In genomic region chr1:26692211-26692792, GRCh38 we compare ENCODE assay signal across 1 cellular context.
TF ChIP-seq lines count a peak whose summit lies in the region.

No MANE protein-coding gene starts in this region.

TF ChIP-seq in K562, 482 proteins besides CTCF, POLR2A, EP300 and RAD21 (continued from another document and continues in another):
- TF ChIP-seq, protein P1, sequence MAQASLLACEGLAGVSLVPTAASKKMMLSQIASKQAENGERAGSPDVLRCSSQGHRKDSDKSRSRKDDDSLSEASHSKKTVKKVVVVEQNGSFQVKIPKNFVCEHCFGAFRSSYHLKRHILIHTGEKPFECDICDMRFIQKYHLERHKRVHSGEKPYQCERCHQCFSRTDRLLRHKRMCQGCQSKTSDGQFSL (CRISPR knock-in tag; IDR thresholded peaks at IDR 0.05) = no peak
- TF ChIP-seq, protein P1 (tag; IDR thresholded peaks at IDR 0.05) = no peak
- TF ChIP-seq ZNF197 (CRISPR knock-in tag; IDR thresholded peaks at IDR 0.05; ENCODE audit: low read depth) = no peak
- TF ChIP-seq SMARCA4 (IDR thresholded peaks at IDR 0.05) = peak; percentile 60
- no peak for TF ChIP-seq CHD7 (IDR thresholded peaks at IDR 0.05; ENCODE audit: low read depth, low read length)
- TF ChIP-seq, protein P2, sequence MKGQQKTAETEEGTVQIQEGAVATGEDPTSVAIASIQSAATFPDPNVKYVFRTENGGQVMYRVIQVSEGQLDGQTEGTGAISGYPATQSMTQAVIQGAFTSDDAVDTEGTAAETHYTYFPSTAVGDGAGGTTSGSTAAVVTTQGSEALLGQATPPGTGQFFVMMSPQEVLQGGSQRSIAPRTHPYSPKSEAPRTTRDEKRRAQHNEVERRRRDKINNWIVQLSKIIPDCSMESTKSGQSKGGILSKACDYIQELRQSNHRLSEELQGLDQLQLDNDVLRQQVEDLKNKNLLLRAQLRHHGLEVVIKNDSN (CRISPR knock-in tag; IDR thresholded peaks at IDR 0.05) = no peak; the same call in 1 of the 2 replicates
- TF ChIP-seq ZNF274 (IDR thresholded peaks at IDR 0.05; ENCODE audit: borderline replicate concordance, low read depth, low read length) = no peak
- TF ChIP-seq ZNF263 (CRISPR knock-in tag; IDR thresholded peaks at IDR 0.05; ENCODE audit: borderline replicate concordance) = no peak
- no peak for TF ChIP-seq BRCA1 (IDR thresholded peaks at IDR 0.05)
- no peak for TF ChIP-seq BRCA1 (CRISPR knock-in tag; IDR thresholded peaks at IDR 0.05)
- TF ChIP-seq ZFP91 (CRISPR knock-in tag; IDR thresholded peaks at IDR 0.05) = no peak
- no peak for TF ChIP-seq ZNF586 (CRISPR knock-in tag; conservative IDR thresholded peaks at IDR 0.05)
- no peak; the same call in 1 of the 2 replicates for TF ChIP-seq TAL1 (IDR thresholded peaks at IDR 0.05)
- TF ChIP-seq, protein P3, sequence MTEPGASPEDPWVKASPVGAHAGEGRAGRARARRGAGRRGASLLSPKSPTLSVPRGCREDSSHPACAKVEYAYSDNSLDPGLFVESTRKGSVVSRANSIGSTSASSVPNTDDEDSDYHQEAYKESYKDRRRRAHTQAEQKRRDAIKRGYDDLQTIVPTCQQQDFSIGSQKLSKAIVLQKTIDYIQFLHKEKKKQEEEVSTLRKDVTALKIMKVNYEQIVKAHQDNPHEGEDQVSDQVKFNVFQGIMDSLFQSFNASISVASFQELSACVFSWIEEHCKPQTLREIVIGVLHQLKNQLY (CRISPR knock-in tag; conservative IDR thresholded peaks at IDR 0.05) = no peak
- TF ChIP-seq MAFG (tag; conservative IDR thresholded peaks at IDR 0.05) = no peak
- no peak for TF ChIP-seq CREBBP (IDR thresholded peaks at IDR 0.05; ENCODE audit: low read depth, low read length)
- no peak; the same call in 1 of the 2 replicates for TF ChIP-seq DIDO1 (tag; IDR thresholded peaks at IDR 0.05; ENCODE audit: low read depth)
- TF ChIP-seq ILK (tag; IDR thresholded peaks at IDR 0.05; ENCODE audit: borderline replicate concordance, low read depth) = no peak
- no peak for TF ChIP-seq ZNF507 (tag; conservative IDR thresholded peaks at IDR 0.05)
- no peak for TF ChIP-seq NR3C1 (CRISPR knock-in tag; IDR thresholded peaks at IDR 0.05)
- TF ChIP-seq, protein P4, sequence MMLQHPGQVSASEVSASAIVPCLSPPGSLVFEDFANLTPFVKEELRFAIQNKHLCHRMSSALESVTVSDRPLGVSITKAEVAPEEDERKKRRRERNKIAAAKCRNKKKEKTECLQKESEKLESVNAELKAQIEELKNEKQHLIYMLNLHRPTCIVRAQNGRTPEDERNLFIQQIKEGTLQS (IDR thresholded peaks at IDR 0.05) = peak; percentile 37; the same call in 1 of the 2 replicates
- TF ChIP-seq, protein P4 (CRISPR knock-in tag; conservative IDR thresholded peaks at IDR 0.05) = peak; percentile 60; the same call in 1 of the 2 replicates
- peak; percentile 16; the same call in 1 of the 2 replicates for TF ChIP-seq SMARCC2 (IDR thresholded peaks at IDR 0.05; ENCODE audit: low read depth)
- TF ChIP-seq, protein P5, sequence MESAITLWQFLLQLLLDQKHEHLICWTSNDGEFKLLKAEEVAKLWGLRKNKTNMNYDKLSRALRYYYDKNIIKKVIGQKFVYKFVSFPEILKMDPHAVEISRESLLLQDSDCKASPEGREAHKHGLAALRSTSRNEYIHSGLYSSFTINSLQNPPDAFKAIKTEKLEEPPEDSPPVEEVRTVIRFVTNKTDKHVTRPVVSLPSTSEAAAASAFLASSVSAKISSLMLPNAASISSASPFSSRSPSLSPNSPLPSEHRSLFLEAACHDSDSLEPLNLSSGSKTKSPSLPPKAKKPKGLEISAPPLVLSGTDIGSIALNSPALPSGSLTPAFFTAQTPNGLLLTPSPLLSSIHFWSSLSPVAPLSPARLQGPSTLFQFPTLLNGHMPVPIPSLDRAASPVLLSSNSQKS (CRISPR knock-in tag; IDR thresholded peaks at IDR 0.05) = no peak
- no peak for TF ChIP-seq TAF15 (IDR thresholded peaks at IDR 0.05; ENCODE audit: low read depth, low read length)
- TF ChIP-seq POLR3A (IDR thresholded peaks at IDR 0.05; ENCODE audit: borderline replicate concordance, extremely low read depth, insufficient read depth, insufficient read length) = no peak
- TF ChIP-seq TOE1 (IDR thresholded peaks at IDR 0.05; ENCODE audit: borderline replicate concordance) = peak; percentile 98
- no peak for TF ChIP-seq TOE1 (CRISPR knock-in tag; IDR thresholded peaks at IDR 0.05; ENCODE audit: borderline replicate concordance, low read depth)
- TF ChIP-seq NCOR1 (IDR thresholded peaks at IDR 0.05) = peak; percentile 50
- no peak for TF ChIP-seq ZNF57 (CRISPR knock-in tag; IDR thresholded peaks at IDR 0.05)
- TF ChIP-seq, protein P6, sequence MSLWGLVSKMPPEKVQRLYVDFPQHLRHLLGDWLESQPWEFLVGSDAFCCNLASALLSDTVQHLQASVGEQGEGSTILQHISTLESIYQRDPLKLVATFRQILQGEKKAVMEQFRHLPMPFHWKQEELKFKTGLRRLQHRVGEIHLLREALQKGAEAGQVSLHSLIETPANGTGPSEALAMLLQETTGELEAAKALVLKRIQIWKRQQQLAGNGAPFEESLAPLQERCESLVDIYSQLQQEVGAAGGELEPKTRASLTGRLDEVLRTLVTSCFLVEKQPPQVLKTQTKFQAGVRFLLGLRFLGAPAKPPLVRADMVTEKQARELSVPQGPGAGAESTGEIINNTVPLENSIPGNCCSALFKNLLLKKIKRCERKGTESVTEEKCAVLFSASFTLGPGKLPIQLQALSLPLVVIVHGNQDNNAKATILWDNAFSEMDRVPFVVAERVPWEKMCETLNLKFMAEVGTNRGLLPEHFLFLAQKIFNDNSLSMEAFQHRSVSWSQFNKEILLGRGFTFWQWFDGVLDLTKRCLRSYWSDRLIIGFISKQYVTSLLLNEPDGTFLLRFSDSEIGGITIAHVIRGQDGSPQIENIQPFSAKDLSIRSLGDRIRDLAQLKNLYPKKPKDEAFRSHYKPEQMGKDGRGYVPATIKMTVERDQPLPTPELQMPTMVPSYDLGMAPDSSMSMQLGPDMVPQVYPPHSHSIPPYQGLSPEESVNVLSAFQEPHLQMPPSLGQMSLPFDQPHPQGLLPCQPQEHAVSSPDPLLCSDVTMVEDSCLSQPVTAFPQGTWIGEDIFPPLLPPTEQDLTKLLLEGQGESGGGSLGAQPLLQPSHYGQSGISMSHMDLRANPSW (CRISPR knock-in tag; IDR thresholded peaks at IDR 0.05) = no peak
- peak; percentile 76; the same call in 1 of the 2 replicates for TF ChIP-seq HEY1 (CRISPR knock-in tag; IDR thresholded peaks at IDR 0.05; ENCODE audit: borderline replicate concordance)
- TF ChIP-seq PRMT5 (CRISPR knock-in tag; IDR thresholded peaks at IDR 0.05) = no peak
- TF ChIP-seq PBX2 (CRISPR knock-in tag; IDR thresholded peaks at IDR 0.05; ENCODE audit: low read depth) = no peak
- peak; percentile 91 for TF ChIP-seq PBX2 (tag; conservative IDR thresholded peaks at IDR 0.05; ENCODE audit: low read depth)
- TF ChIP-seq DMBX1 (CRISPR knock-in tag; IDR thresholded peaks at IDR 0.05; ENCODE audit: borderline replicate concordance) = no peak
- no peak for TF ChIP-seq TCF15 (CRISPR knock-in tag; IDR thresholded peaks at IDR 0.05)
